In the genomic region with DNA sequence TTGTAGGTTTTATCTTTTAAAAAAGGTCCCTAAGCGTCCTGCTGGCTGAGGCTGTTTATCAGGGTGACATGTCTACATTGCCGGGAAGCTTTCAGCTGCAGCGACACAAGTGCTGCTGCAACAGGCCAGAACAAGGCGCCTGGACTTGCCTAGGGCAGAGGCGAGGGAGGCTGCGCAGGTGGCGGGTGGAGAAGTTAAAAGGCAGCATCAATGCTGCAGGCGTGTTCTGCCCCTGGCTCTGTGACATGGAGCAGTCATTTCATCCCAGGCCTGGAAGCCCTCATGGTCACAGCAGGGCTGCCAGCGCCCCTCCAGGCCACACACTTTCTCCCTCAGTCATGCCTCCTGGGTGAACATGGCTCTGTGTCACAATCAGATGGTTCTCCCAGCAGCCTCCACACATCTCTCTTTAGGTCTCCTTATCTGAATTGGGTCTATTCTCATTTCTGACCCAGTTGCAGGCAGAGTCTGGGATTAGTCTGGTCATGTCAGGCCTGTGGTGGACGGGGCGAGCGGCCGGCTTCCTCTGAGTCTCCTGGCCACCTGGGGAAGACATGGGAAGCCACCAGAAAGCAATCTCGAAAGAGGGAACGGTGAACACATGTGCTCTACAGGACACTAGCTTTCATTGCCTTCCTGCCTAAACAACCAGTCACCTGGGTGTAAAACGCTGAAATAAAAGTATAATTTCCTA, we compare ENCODE assay signal across 18 cellular contexts. TPM values are rescaled to one million over a fixed set of nuclear protein-coding genes. Genes with fewer than 3 reads are reported as not detected.
"Had no signal": no experiment of that assay in that cellular context is flagged by ENCODE, and none has a peak within 500 bp of the region (broad histone marks: within the 10 kb centered on the region; RNA-seq: fewer than 3 reads in every experiment).

No MANE protein-coding gene starts in this region.

- H3K4me1 ChIP-seq: esophagus muscularis mucosa, gastrocnemius medialis, heart right ventricle, testis, transverse colon had no signal

- H3K4me3 ChIP-seq: esophagus muscularis mucosa, gastrocnemius medialis, heart right ventricle, mucosa of descending colon, ovary, testis, transverse colon had no signal

- H3K9me3 ChIP-seq: esophagus muscularis mucosa, gastrocnemius medialis, heart right ventricle, mucosa of descending colon, ovary, testis, transverse colon had no signal

- H3K27me3 ChIP-seq: gastrocnemius medialis, ovary, testis, transverse colon had no signal

- H3K36me3 ChIP-seq: esophagus muscularis mucosa, gastrocnemius medialis, heart right ventricle, ovary, transverse colon had no signal

- H3K27ac ChIP-seq: esophagus muscularis mucosa, gastrocnemius medialis, heart right ventricle, ovary, testis, transverse colon had no signal

- DNase-seq: effector memory CD4-positive, alpha-beta T cell; gastrocnemius medialis; heart right ventricle; hypothalamus; kidney glomerular epithelial cell; mesendoderm; mucosa of descending colon; naive thymus-derived CD8-positive, alpha-beta T cell; ovary; right cardiac atrium; stimulated activated CD4-positive, alpha-beta T cell treated with anti-CD3 and anti-CD28 coated beads, Interleukin-1b, Interleukin-23, amount 100 ng/mL, for 48 hours; stimulated activated CD4-positive, alpha-beta T cell treated with anti-CD3 and anti-CD28 coated beads, Interleukin-4, amount 100 ng/mL, for 24 hours; stimulated activated naive B cell treated with anti-CD40 and anti-IgM and Interleukin-4, amounts not matched to agents 10 μg/mL and 1 μg/mL and 100 μg/mL, for 72 hours; stimulated activated naive CD8-positive, alpha-beta T cell treated with anti-CD3 and anti-CD28 coated beads, Interleukin-15, amount 100 ng/mL, for 72 hours; testis; transverse colon had no signal

RNA-seq across cellular contexts. Expression of a gene that starts 41.3 kb away (rescaled TPM):
- total RNA-seq: liver; naive thymus-derived CD8-positive, alpha-beta T cell; transverse colon had no signal
- polyA plus RNA-seq: liver; naive thymus-derived CD8-positive, alpha-beta T cell had no signal
